Comparison of ENCODE assay signal across 32 cellular contexts in genomic region chr18:70328169-70328568, GRCh38.
"Had no signal": no experiment of that assay in that cellular context is flagged by ENCODE, and none has a peak within 500 bp of the region (broad histone marks: within the 10 kb centered on the region; RNA-seq: fewer than 3 reads in every experiment).

No MANE protein-coding gene starts in this region.

- H3K4me3 Mint-ChIP-seq: mesothelial cell of epicardium; naive B cell; natural killer cell treated with Interleukin-12 subunit alpha and Interleukin-12 subunit beta and Interleukin-15 and Interleukin-18, amount 100 ng/mL, for 72 hours; neural crest cell; stimulated activated naive CD8-positive, alpha-beta T cell treated with anti-CD3 and anti-CD28 coated beads, Interleukin-15, amount 100 ng/mL, for 72 hours had no signal

- ATAC-seq: heart right ventricle; left cardiac atrium; left lung; mucosa of descending colon; natural killer cell treated with Interleukin-12 subunit alpha and Interleukin-12 subunit beta and Interleukin-15 and Interleukin-18, amount 100 ng/mL, for 72 hours; sciatic nerve; stimulated activated naive CD8-positive, alpha-beta T cell treated with anti-CD3 and anti-CD28 coated beads, Interleukin-15, amount 100 ng/mL, for 72 hours had no signal

- DNase-seq: dermis blood vessel endothelial cell; effector memory CD4-positive, alpha-beta T cell; erythroblast; esophagus squamous epithelium; foreskin melanocyte; glutamatergic neuron; heart right ventricle; hippocampal formation; left cardiac atrium; left lung; mesenchymal stem cell; mucosa of descending colon; naive B cell; stimulated activated CD4-positive, alpha-beta T cell treated with anti-CD3 and anti-CD28 coated beads, Interleukin-12 subunit alpha, Interleukin-12 subunit beta, amount 100 ng/mL, for 4 hours; stimulated activated CD4-positive, alpha-beta T cell treated with anti-CD3 and anti-CD28 coated beads, Interleukin-1b, Interleukin-23, amount 100 ng/mL, for 48 hours; stimulated activated CD4-positive, alpha-beta T cell treated with anti-CD3 and anti-CD28 coated beads, Interleukin-4, amount 100 ng/mL, for 1 hour; stimulated activated CD8-positive, alpha-beta memory T cell treated with anti-CD3 and anti-CD28 coated beads, Interleukin-4, amount 100 ng/mL, for 48 hours; stimulated activated naive CD4-positive, alpha-beta T cell; stimulated activated naive CD8-positive, alpha-beta T cell treated with anti-CD3 and anti-CD28 coated beads, Interleukin-15, amount 100 ng/mL, for 72 hours; thyroid gland; upper lobe of left lung; uterus had no signal

- H3K36me3 Mint-ChIP-seq: natural killer cell treated with Interleukin-12 subunit alpha and Interleukin-12 subunit beta and Interleukin-15 and Interleukin-18, amount 100 ng/mL, for 72 hours had no signal

- H3K36me3 ChIP-seq: neutrophil, prostate gland, uterus had no signal

- H3K9me3 ChIP-seq: esophagus squamous epithelium, heart right ventricle, left lung, mucosa of descending colon, neutrophil, prostate gland, right atrium auricular region, suprapubic skin, thyroid gland, upper lobe of left lung, uterus had no signal

- H3K27me3 ChIP-seq: esophagus squamous epithelium, heart right ventricle, left lung, neutrophil, right atrium auricular region, suprapubic skin, thyroid gland, upper lobe of left lung, uterus had no signal

- H3K4me3 ChIP-seq: coronary artery, esophagus squamous epithelium, heart right ventricle, left lung, mucosa of descending colon, prostate gland, right atrium auricular region, smooth muscle cell, suprapubic skin, thyroid gland, upper lobe of left lung, uterus had no signal

- H3K27ac Mint-ChIP-seq: mesothelial cell of epicardium; naive B cell; natural killer cell treated with Interleukin-12 subunit alpha and Interleukin-12 subunit beta and Interleukin-15 and Interleukin-18, amount 100 ng/mL, for 72 hours; stimulated activated naive CD8-positive, alpha-beta T cell treated with anti-CD3 and anti-CD28 coated beads, Interleukin-15, amount 100 ng/mL, for 72 hours had no signal

- H3K4me2 ChIP-seq: smooth muscle cell had no signal

- H3K27me3 Mint-ChIP-seq: naive B cell; natural killer cell treated with Interleukin-12 subunit alpha and Interleukin-12 subunit beta and Interleukin-15 and Interleukin-18, amount 100 ng/mL, for 72 hours; stimulated activated naive CD8-positive, alpha-beta T cell treated with anti-CD3 and anti-CD28 coated beads, Interleukin-15, amount 100 ng/mL, for 72 hours had no signal

- H3K4me1 Mint-ChIP-seq: mesothelial cell of epicardium, naive B cell had no signal

- H3K9me3 Mint-ChIP-seq: natural killer cell treated with Interleukin-12 subunit alpha and Interleukin-12 subunit beta and Interleukin-15 and Interleukin-18, amount 100 ng/mL, for 72 hours; neural crest cell had no signal

- H3K27ac ChIP-seq: esophagus squamous epithelium, left lung, neutrophil, prostate gland, right atrium auricular region, suprapubic skin, thyroid gland, upper lobe of left lung, uterus had no signal

- H3K4me1 ChIP-seq: prostate gland, uterus had no signal
